In the genomic region with DNA sequence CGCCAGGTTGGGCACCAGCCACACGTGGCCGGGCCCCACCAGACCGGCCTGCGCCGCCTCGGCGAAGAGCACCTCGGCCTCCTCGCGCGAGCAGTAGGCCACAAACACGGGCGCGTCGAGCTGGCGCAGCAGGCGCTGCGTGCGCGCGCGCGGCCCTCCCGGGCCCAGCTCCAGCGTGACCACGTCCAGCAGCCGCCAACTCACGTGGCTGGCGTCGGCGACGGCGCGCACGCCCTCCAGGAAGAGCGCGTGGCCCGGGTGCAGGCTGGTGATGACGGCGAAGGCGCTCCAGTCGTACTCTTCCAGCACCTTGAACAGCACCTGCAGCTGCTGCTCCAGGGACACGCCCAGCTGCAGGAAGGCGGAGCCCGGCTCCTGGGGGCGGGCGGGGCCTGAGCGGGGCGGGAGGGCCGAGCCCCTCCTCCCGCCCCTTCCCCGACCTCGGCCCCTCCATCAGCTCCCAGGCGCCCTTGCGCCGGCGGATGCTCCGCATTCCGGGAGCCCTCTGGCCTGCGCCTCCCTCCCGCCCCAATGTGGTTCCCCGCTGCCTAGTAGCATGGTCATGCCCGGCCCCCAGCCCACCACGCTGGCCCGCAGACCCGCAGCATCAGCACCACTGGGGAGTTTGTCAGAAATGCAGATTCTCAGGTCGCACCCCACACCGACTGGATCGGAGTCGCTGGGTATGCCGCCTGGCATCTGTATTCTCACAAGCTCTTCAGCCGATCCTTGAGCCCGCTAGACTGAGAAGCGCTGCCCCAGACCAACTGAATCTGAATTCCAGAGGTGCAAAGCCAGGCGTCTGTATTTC, we compare ENCODE assay signal across 1 cellular context.
A peak's percentile ranks its signal among the peaks of the same experiment; 100 is the strongest.
TF ChIP-seq lines count a peak whose summit lies in the region.

No MANE protein-coding gene starts in this region.

TF ChIP-seq in HepG2, 621 proteins besides CTCF, POLR2A, EP300 and RAD21 (continued from another document and continues in another):
- TF ChIP-seq, protein P1, sequence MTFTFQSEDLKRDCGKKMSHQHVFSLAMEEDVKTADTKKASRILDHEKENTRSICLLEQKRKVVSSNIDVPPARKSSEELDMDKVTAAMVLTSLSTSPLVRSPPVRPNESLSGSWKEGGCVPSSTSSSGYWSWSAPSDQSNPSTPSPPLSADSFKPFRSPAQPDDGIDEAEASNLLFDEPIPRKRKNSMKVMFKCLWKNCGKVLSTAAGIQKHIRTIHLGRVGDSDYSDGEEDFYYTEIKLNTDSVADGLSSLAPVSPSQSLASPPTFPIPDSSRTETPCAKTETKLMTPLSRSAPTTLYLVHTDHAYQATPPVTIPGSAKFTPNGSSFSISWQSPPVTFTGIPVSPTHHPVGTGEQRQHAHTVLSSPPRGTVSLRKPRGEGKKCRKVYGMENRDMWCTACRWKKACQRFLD (CRISPR knock-in tag; IDR thresholded peaks at IDR 0.05; ENCODE audit: borderline replicate concordance) = no peak
- TF ChIP-seq CBX5 (CRISPR knock-in tag; IDR thresholded peaks at IDR 0.05; ENCODE audit: borderline replicate concordance) (0 out of 2 replicates have a peak, but pooled peaks have one; percentile 9), KDM2A (CRISPR knock-in tag; IDR thresholded peaks at IDR 0.05; ENCODE audit: borderline replicate concordance, low read depth) (no peak; the same call in 1 of the 2 replicates), ZNF766 (CRISPR knock-in tag; IDR thresholded peaks at IDR 0.05; ENCODE audit: borderline replicate concordance) (no peak), ZBTB20 (CRISPR knock-in tag; IDR thresholded peaks at IDR 0.05; ENCODE audit: borderline replicate concordance, low read depth) (no peak), SOX6 (IDR thresholded peaks at IDR 0.05) (no peak), SOX6 (CRISPR knock-in tag; IDR thresholded peaks at IDR 0.05) (peak; percentile 12; the same call in 1 of the 2 replicates), ZFX (CRISPR knock-in tag; IDR thresholded peaks at IDR 0.05; ENCODE audit: low read depth) (0 out of 2 replicates have a peak, but pooled peaks have one; percentile 37), ZNF850 (CRISPR knock-in tag; conservative IDR thresholded peaks at IDR 0.05) (no peak), ZNF260 (CRISPR knock-in tag; IDR thresholded peaks at IDR 0.05; ENCODE audit: borderline replicate concordance, low read depth) (no peak), ZNF274 (CRISPR knock-in tag; IDR thresholded peaks at IDR 0.05) (peak; percentile 69; the same call in 1 of the 2 replicates), POLR2AphosphoS2 (IDR thresholded peaks at IDR 0.05; ENCODE audit: low read depth, low read length) (no peak), HES4 (CRISPR knock-in tag; IDR thresholded peaks at IDR 0.05; ENCODE audit: borderline replicate concordance) (no peak), GTF3A (CRISPR knock-in tag; conservative IDR thresholded peaks at IDR 0.05) (no peak), KDM1A (CRISPR knock-in tag; IDR thresholded peaks at IDR 0.05) (peak; percentile 69; the same call in 1 of the 2 replicates), HNRNPLL (IDR thresholded peaks at IDR 0.05; ENCODE audit: low read depth, low read length, poor library complexity, severe bottlenecking) (peak; percentile 27), KLF6 (CRISPR knock-in tag; IDR thresholded peaks at IDR 0.05) (no peak), HIVEP1 (CRISPR knock-in tag; IDR thresholded peaks at IDR 0.05) (no peak), REPIN1 (CRISPR knock-in tag; IDR thresholded peaks at IDR 0.05; ENCODE audit: borderline replicate concordance, low read depth) (no peak), ZNF350 (CRISPR knock-in tag; IDR thresholded peaks at IDR 0.05; ENCODE audit: borderline replicate concordance, low read depth) (peak; percentile 14; the same call in 1 of the 2 replicates), MIER2 (CRISPR knock-in tag; IDR thresholded peaks at IDR 0.05) (peak; percentile 89), TP53 (CRISPR knock-in tag; conservative IDR thresholded peaks at IDR 0.05) (no peak), BCL6 (CRISPR knock-in tag; IDR thresholded peaks at IDR 0.05) (no peak), ZNF644 (CRISPR knock-in tag; IDR thresholded peaks at IDR 0.05; ENCODE audit: low read depth) (no peak), ZNF747 (CRISPR knock-in tag; IDR thresholded peaks at IDR 0.05; ENCODE audit: borderline replicate concordance) (no peak)
- TF ChIP-seq, protein P2, sequence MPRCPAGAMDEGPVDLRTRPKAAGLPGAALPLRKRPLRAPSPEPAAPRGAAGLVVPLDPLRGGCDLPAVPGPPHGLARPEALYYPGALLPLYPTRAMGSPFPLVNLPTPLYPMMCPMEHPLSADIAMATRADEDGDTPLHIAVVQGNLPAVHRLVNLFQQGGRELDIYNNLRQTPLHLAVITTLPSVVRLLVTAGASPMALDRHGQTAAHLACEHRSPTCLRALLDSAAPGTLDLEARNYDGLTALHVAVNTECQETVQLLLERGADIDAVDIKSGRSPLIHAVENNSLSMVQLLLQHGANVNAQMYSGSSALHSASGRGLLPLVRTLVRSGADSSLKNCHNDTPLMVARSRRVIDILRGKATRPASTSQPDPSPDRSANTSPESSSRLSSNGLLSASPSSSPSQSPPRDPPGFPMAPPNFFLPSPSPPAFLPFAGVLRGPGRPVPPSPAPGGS (CRISPR knock-in tag; IDR thresholded peaks at IDR 0.05) = 0 out of 2 replicates have a peak, but pooled peaks have one; percentile 56
- TF ChIP-seq, protein P3, sequence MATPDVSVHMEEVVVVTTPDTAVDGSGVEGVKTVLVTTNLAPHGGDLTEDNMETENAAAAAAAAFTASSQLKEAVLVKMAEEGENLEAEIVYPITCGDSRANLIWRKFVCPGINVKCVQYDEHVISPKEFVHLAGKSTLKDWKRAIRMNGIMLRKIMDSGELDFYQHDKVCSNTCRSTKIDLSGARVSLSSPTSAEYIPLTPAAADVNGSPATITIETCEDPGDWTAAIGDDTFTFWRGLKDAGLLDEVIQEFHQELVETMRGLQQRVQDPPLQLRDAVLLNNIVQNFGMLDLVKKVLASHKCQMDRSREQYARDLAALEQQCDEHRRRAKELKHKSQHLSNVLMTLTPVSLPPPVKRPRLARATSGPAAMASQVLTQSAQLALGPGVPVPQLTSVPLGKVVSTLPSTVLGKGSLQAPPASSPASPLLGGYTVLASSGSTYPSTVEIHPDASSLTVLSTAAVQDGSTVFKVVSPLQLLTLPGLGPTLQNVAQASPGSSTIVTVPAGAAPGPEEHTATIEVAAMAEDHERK (CRISPR knock-in tag; IDR thresholded peaks at IDR 0.05; ENCODE audit: low read depth) = no peak
- TF ChIP-seq, protein P4, sequence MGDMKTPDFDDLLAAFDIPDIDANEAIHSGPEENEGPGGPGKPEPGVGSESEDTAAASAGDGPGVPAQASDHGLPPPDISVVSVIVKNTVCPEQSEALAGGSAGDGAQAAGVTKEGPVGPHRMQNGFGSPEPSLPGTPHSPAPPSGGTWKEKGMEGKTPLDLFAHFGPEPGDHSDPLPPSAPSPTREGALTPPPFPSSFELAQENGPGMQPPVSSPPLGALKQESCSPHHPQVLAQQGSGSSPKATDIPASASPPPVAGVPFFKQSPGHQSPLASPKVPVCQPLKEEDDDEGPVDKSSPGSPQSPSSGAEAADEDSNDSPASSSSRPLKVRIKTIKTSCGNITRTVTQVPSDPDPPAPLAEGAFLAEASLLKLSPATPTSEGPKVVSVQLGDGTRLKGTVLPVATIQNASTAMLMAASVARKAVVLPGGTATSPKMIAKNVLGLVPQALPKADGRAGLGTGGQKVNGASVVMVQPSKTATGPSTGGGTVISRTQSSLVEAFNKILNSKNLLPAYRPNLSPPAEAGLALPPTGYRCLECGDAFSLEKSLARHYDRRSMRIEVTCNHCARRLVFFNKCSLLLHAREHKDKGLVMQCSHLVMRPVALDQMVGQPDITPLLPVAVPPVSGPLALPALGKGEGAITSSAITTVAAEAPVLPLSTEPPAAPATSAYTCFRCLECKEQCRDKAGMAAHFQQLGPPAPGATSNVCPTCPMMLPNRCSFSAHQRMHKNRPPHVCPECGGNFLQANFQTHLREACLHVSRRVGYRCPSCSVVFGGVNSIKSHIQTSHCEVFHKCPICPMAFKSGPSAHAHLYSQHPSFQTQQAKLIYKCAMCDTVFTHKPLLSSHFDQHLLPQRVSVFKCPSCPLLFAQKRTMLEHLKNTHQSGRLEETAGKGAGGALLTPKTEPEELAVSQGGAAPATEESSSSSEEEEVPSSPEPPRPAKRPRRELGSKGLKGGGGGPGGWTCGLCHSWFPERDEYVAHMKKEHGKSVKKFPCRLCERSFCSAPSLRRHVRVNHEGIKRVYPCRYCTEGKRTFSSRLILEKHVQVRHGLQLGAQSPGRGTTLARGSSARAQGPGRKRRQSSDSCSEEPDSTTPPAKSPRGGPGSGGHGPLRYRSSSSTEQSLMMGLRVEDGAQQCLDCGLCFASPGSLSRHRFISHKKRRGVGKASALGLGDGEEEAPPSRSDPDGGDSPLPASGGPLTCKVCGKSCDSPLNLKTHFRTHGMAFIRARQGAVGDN (CRISPR knock-in tag; IDR thresholded peaks at IDR 0.05) = peak; percentile 72
- TF ChIP-seq, protein P5, sequence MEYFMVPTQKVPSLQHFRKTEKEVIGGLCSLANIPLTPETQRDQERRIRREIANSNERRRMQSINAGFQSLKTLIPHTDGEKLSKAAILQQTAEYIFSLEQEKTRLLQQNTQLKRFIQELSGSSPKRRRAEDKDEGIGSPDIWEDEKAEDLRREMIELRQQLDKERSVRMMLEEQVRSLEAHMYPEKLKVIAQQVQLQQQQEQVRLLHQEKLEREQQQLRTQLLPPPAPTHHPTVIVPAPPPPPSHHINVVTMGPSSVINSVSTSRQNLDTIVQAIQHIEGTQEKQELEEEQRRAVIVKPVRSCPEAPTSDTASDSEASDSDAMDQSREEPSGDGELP (IDR thresholded peaks at IDR 0.05; ENCODE audit: borderline replicate concordance, low read depth) = peak; percentile 57; the same call in 1 of the 2 replicates
- TF ChIP-seq, protein P6, sequence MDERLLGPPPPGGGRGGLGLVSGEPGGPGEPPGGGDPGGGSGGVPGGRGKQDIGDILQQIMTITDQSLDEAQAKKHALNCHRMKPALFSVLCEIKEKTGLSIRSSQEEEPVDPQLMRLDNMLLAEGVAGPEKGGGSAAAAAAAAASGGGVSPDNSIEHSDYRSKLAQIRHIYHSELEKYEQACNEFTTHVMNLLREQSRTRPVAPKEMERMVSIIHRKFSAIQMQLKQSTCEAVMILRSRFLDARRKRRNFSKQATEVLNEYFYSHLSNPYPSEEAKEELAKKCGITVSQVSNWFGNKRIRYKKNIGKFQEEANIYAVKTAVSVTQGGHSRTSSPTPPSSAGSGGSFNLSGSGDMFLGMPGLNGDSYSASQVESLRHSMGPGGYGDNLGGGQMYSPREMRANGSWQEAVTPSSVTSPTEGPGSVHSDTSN (CRISPR knock-in tag; IDR thresholded peaks at IDR 0.05) = no peak
- TF ChIP-seq, protein P7, sequence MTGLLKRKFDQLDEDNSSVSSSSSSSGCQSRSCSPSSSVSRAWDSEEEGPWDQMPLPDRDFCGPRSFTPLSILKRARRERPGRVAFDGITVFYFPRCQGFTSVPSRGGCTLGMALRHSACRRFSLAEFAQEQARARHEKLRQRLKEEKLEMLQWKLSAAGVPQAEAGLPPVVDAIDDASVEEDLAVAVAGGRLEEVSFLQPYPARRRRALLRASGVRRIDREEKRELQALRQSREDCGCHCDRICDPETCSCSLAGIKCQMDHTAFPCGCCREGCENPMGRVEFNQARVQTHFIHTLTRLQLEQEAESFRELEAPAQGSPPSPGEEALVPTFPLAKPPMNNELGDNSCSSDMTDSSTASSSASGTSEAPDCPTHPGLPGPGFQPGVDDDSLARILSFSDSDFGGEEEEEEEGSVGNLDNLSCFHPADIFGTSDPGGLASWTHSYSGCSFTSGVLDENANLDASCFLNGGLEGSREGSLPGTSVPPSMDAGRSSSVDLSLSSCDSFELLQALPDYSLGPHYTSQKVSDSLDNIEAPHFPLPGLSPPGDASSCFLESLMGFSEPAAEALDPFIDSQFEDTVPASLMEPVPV (CRISPR knock-in tag; IDR thresholded peaks at IDR 0.05) = no peak
- TF ChIP-seq, protein P8, sequence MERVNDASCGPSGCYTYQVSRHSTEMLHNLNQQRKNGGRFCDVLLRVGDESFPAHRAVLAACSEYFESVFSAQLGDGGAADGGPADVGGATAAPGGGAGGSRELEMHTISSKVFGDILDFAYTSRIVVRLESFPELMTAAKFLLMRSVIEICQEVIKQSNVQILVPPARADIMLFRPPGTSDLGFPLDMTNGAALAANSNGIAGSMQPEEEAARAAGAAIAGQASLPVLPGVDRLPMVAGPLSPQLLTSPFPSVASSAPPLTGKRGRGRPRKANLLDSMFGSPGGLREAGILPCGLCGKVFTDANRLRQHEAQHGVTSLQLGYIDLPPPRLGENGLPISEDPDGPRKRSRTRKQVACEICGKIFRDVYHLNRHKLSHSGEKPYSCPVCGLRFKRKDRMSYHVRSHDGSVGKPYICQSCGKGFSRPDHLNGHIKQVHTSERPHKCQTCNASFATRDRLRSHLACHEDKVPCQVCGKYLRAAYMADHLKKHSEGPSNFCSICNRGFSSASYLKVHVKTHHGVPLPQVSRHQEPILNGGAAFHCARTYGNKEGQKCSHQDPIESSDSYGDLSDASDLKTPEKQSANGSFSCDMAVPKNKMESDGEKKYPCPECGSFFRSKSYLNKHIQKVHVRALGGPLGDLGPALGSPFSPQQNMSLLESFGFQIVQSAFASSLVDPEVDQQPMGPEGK (CRISPR knock-in tag; IDR thresholded peaks at IDR 0.05) = peak; percentile 55
- TF ChIP-seq, protein P9, sequence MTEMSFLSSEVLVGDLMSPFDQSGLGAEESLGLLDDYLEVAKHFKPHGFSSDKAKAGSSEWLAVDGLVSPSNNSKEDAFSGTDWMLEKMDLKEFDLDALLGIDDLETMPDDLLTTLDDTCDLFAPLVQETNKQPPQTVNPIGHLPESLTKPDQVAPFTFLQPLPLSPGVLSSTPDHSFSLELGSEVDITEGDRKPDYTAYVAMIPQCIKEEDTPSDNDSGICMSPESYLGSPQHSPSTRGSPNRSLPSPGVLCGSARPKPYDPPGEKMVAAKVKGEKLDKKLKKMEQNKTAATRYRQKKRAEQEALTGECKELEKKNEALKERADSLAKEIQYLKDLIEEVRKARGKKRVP (CRISPR knock-in tag; IDR thresholded peaks at IDR 0.05) = 0 out of 4 replicates have a peak, but pooled peaks of 1 of the 2 experiments have one; percentile 20
